Comparison of ENCODE assay signal across 8 cellular contexts in genomic region chr1:6392880-6393399, GRCh38. TPM values are rescaled to one million over a fixed set of nuclear protein-coding genes. Genes with fewer than 3 reads are reported as not detected.
DNase-seq lines count a peak whose midpoint lies in the region; ATAC-seq and TF ChIP-seq lines count a peak whose summit lies in the region.

No MANE protein-coding gene starts in this region.

- H3K36me3 Mint-ChIP-seq in dendritic cell treated with granulocyte-macrophage colony-stimulating factor and Interleukin-4, amounts not matched to agents 40 ng/mL and 50 ng/mL, for 4 days (ENCODE audit: low read depth): no peaks in the 10 kb centered on the region
- H3K36me3 Mint-ChIP-seq in naive B cell: no peaks in the 10 kb centered on the region

- intact Hi-C loops in dendritic cell treated with granulocyte-macrophage colony-stimulating factor and Interleukin-4, amounts not matched to agents 40 ng/mL and 50 ng/mL, for 4 days (cut with micrococcal nuclease): loop anchor here (1.0 to 5.0 kb wide), 2 partner anchors 45 to 196 kb away; partner anchors contain the start of gene RPL22

- no peaks in the 10 kb centered on the region for H3K9me3 Mint-ChIP-seq in dendritic cell treated with granulocyte-macrophage colony-stimulating factor and Interleukin-4, amounts not matched to agents 40 ng/mL and 50 ng/mL, for 4 days
- H3K9me3 Mint-ChIP-seq in naive B cell: no peaks in the 10 kb centered on the region

- no peak for TF ChIP-seq CTCF in LNCaP clone FGC (IDR thresholded peaks at IDR 0.05; ENCODE audit: control insufficient read depth, extremely low read depth, insufficient read depth)

- H3K27ac Mint-ChIP-seq in dendritic cell treated with granulocyte-macrophage colony-stimulating factor and Interleukin-4, amounts not matched to agents 40 ng/mL and 50 ng/mL, for 4 days: peak overlapping the region; percentile 98
- H3K27ac Mint-ChIP-seq in naive B cell: peak overlapping the region in 4 of 6 donors; percentile 24 to 92 (median 82)

- peaks cover 32% of the 10 kb centered on the region for H3K4me1 Mint-ChIP-seq in dendritic cell treated with granulocyte-macrophage colony-stimulating factor and Interleukin-4, amounts not matched to agents 40 ng/mL and 50 ng/mL, for 4 days (ENCODE audit: low read depth)
- peaks cover 7 to 21% (median 14%) of the 10 kb centered on the region in 3 donors for H3K4me1 Mint-ChIP-seq in naive B cell

- DNase-seq in CD1c-positive myeloid dendritic cell (ENCODE audit: extremely low spot score) (peak; percentile 54), LNCaP clone FGC (ENCODE audit: low read depth) (no peak), naive B cell (no peak), left lobe of liver (ENCODE audit: low spot score) (no peak), activated gamma-delta T cell treated with Interleukin-2 at 50 U/mL for 16 hours (no peak), NCI-H1417 (lab: John Stamatoyannopoulos, UW) (no peak)

- peak; percentile 8 for ATAC-seq in GM19467 (IDR thresholded peaks at IDR 0.05; ENCODE audit: unreplicated experiment)
- ATAC-seq in naive B cell (ENCODE audit: low read depth in 2 of 2): no peak
- ATAC-seq in left lobe of liver: no peak

- peak overlapping the region; percentile 86 for H3K4me3 Mint-ChIP-seq in dendritic cell treated with granulocyte-macrophage colony-stimulating factor and Interleukin-4, amounts not matched to agents 40 ng/mL and 50 ng/mL, for 4 days
- peak overlapping the region; percentile 77 to 92 (median 88) for H3K4me3 Mint-ChIP-seq in naive B cell

- peak overlapping the region; percentile 67 for H3K4me3 ChIP-seq in LNCaP clone FGC (ENCODE audit: low read depth, low read length)

- H3K27me3 Mint-ChIP-seq in dendritic cell treated with granulocyte-macrophage colony-stimulating factor and Interleukin-4, amounts not matched to agents 40 ng/mL and 50 ng/mL, for 4 days: peaks cover 19% of the 10 kb centered on the region
- H3K27me3 Mint-ChIP-seq in naive B cell: peaks cover 0 to 20% (median 8%) of the 10 kb centered on the region in 3 donors

RNA-seq across cellular contexts. Expression of gene ACOT7, which starts 0.6 kb away (rescaled TPM):
- 1 to 10 TPM; 1.8 to 3.7 (median 2.9) TPM for polyA plus RNA-seq in naive B cell (ENCODE audit: low read depth in 6 of 6)
- total RNA-seq in left lobe of liver: 13.2 TPM

RNA-seq across cellular contexts. Expression of gene HES2, which starts 26.8 kb away (rescaled TPM):
- not detected for polyA plus RNA-seq in naive B cell (ENCODE audit: low read depth in 6 of 6)
- total RNA-seq in left lobe of liver: 0.13 TPM

RNA-seq across cellular contexts. Expression of gene ESPN, which starts 31.6 kb away (rescaled TPM):
- not detected for polyA plus RNA-seq in naive B cell (ENCODE audit: low read depth in 6 of 6)
- 172 TPM for total RNA-seq in left lobe of liver
